Comparison of ENCODE assay signal across 8 cellular contexts in genomic region chr4:55345980-55346850, GRCh38. TPM values are rescaled to one million over a fixed set of nuclear protein-coding genes. Genes with fewer than 3 reads are reported as not detected.
DNase-seq lines count a peak whose midpoint lies in the region; ATAC-seq and TF ChIP-seq lines count a peak whose summit lies in the region.

TSS of gene SRD5A3 (plus strand) at chr4:55346242. CDS start at chr4:55346337, 95 bp downstream.

- peak; percentile 77 for TF ChIP-seq POLR2A in NB4 (IDR thresholded peaks at IDR 0.05; ENCODE audit: extremely low read depth, insufficient read length)
- peak in 1 of 2 donors; percentile 72 for TF ChIP-seq POLR2A in heart left ventricle (IDR thresholded peaks at IDR 0.05)

- peak within 1 kb of the TSS; percentile 81 for H3K4me3 Mint-ChIP-seq in activated naive CD8-positive, alpha-beta T cell treated with anti-CD3 and anti-CD28 coated beads, Interleukin-2, amount 50 U/mL, for 24 hours

- H3K9me3 Mint-ChIP-seq in activated naive CD8-positive, alpha-beta T cell treated with anti-CD3 and anti-CD28 coated beads, Interleukin-2, amount 50 U/mL, for 24 hours: no peaks in the 10 kb centered on the region

- intact Hi-C loops in heart left ventricle (cut with DNase I) (loop anchor here (1.0 to 10.0 kb wide), 17 partner anchors 49 to 529 kb away; partner anchors contain the start of genes TMEM165 (in 8 of the 10), CLOCK (in 6 of the 10) and EXOC1 (in 2 of the 10)), posterior vena cava (cut with DNase I) (loop anchor here (5.0 to 10.0 kb wide), 3 partner anchors 51 to 519 kb away; partner anchors contain the start of genes CLOCK (in 1 of the 2) and TMEM165 (in 1 of the 2)), upper lobe of right lung (cut with DNase I) (no loop called here)

- WGBS in heart left ventricle, 4 donors: 0 to 1% (median 0%) methylated on average over 15 to 95 of the region's 95 CpGs

- peaks cover 0 to under 1% (median 0%) of the 10 kb centered on the region in 9 donors for H3K36me3 ChIP-seq in heart left ventricle
- H3K36me3 ChIP-seq in upper lobe of right lung: no peaks in the 10 kb centered on the region

- H3K4me1 Mint-ChIP-seq in activated naive CD8-positive, alpha-beta T cell treated with anti-CD3 and anti-CD28 coated beads, Interleukin-2, amount 50 U/mL, for 24 hours: peaks cover 30% of the 10 kb centered on the region

- H3K27me3 ChIP-seq in heart left ventricle: no peaks in the 10 kb centered on the region
- H3K27me3 ChIP-seq in upper lobe of right lung: no peaks in the 10 kb centered on the region

- H3K9me3 ChIP-seq in heart left ventricle (no peaks in the 10 kb centered on the region), upper lobe of right lung (no peaks in the 10 kb centered on the region)

- H3K27ac ChIP-seq in heart left ventricle (peak within 1 kb of the TSS; percentile 89 to 100 (median 98)), upper lobe of right lung (peak within 1 kb of the TSS; percentile 93)

- H3K36me3 Mint-ChIP-seq in activated naive CD8-positive, alpha-beta T cell treated with anti-CD3 and anti-CD28 coated beads, Interleukin-2, amount 50 U/mL, for 24 hours (ENCODE audit: low read depth): no peaks in the 10 kb centered on the region

- no peaks in the 10 kb centered on the region for H3K27me3 Mint-ChIP-seq in activated naive CD8-positive, alpha-beta T cell treated with anti-CD3 and anti-CD28 coated beads, Interleukin-2, amount 50 U/mL, for 24 hours

- TF ChIP-seq CTCF in GM12875 (IDR thresholded peaks at IDR 0.05; ENCODE audit: borderline replicate concordance, insufficient read depth, low read depth, low read length) (peak; percentile 92), NB4 (IDR thresholded peaks at IDR 0.05; ENCODE audit: low read depth, low read length) (peak; percentile 61), heart left ventricle (IDR thresholded peaks at IDR 0.05) (peak; percentile 90 to 99 (median 98)), upper lobe of right lung (IDR thresholded peaks at IDR 0.05) (peak; percentile 96)

- ATAC-seq in HG02588 (IDR thresholded peaks at IDR 0.05; ENCODE audit: unreplicated experiment) (peak; percentile 95), heart left ventricle (peak; percentile 94 to 98 (median 96)), upper lobe of right lung (peak; percentile 99)
- peak; percentile 91 for ATAC-seq in activated naive CD8-positive, alpha-beta T cell treated with anti-CD3 and anti-CD28 coated beads, Interleukin-2, amount 50 U/mL, for 24 hours

- H3K27ac Mint-ChIP-seq in activated naive CD8-positive, alpha-beta T cell treated with anti-CD3 and anti-CD28 coated beads, Interleukin-2, amount 50 U/mL, for 24 hours: peak within 1 kb of the TSS; percentile 85

- peaks cover 4 to 31% (median 16%) of the 10 kb centered on the region in 12 donors for H3K4me1 ChIP-seq in heart left ventricle
- peaks cover 19% of the 10 kb centered on the region for H3K4me1 ChIP-seq in upper lobe of right lung

- H3K4me3 ChIP-seq in GM12875 (ENCODE audit: low read depth, low read length) (peak within 1 kb of the TSS; percentile 71), NB4 (ENCODE audit: low read depth, low read length) (peak within 1 kb of the TSS; percentile 73), heart left ventricle (peak within 1 kb of the TSS; percentile 48 to 97 (median 80)), upper lobe of right lung (peak within 1 kb of the TSS; percentile 77)

- DNase-seq in NB4 (ENCODE audit: low read depth): peak; percentile 91
- peak; percentile 77 for DNase-seq in SW480 (ENCODE audit: low spot score)
- peak; percentile 93 for DNase-seq in activated naive CD8-positive, alpha-beta T cell treated with anti-CD3 and anti-CD28 coated beads, Interleukin-2, amount 50 U/mL, for 24 hours
- peak; percentile 86 to 94 (median 88) for DNase-seq in heart left ventricle
- DNase-seq in posterior vena cava (ENCODE audit: low spot score): peak; percentile 95
- peak; percentile 95 for DNase-seq in upper lobe of right lung

RNA-seq across cellular contexts. Expression of gene SRD5A3, which starts in this region (rescaled TPM):
- 10 to 100 TPM in 3 of 9 donors, 1 to 10 TPM in 6; 4.5 to 16.8 (median 7.8) TPM for total RNA-seq in heart left ventricle
- 1 to 10 TPM; 4.5 to 9.7 TPM for polyA plus RNA-seq in heart left ventricle
- total RNA-seq in posterior vena cava: 10 to 100 TPM in 1 of 2 donors, 1 to 10 TPM in 1; 9.7 to 10.0 TPM
- total RNA-seq in upper lobe of right lung: 19.6 TPM

Comparison
In these comparisons a context has a peak if more than half of its experiments do, and no peak if none do; other contexts are left out.
1. Peak in every context shown above with its lines: DNase-seq, ATAC-seq, H3K4me3 ChIP-seq and H3K27ac ChIP-seq.